ENCODE assay signal across 7 cellular contexts in genomic region chr21:44138039-44138438, GRCh38. TPM values are rescaled to one million over a fixed set of nuclear protein-coding genes. Genes with fewer than 3 reads are reported as not detected.
DNase-seq lines count a peak whose midpoint lies in the region; ATAC-seq, FAIRE-seq and TF ChIP-seq lines count a peak whose summit lies in the region.
"Not testable (repeated sequence)": the region's sequence is repeated elsewhere in the genome, so short reads cannot be mapped to it uniquely, and the experiment has no call there.

No MANE protein-coding gene starts in this region.

- H3K9me3 ChIP-seq in gastrocnemius medialis: not testable (repeated sequence)

- H3K27me3 ChIP-seq in gastrocnemius medialis: not testable (repeated sequence)

- CTCF ChIA-PET in T-cell (lab: Charles Lee): not testable (repeated sequence)

- not testable (repeated sequence) for H3K27ac ChIP-seq in gastrocnemius medialis

- H3K4me3 Mint-ChIP-seq in T-cell; activated T-cell treated with anti-CD3 and anti-CD28 coated beads, Interleukin-2, amount 50 U/mL, for 24 hours: not testable (repeated sequence)

- not testable (repeated sequence) for H3K9me3 Mint-ChIP-seq in T-cell; activated T-cell treated with anti-CD3 and anti-CD28 coated beads, Interleukin-2, amount 50 U/mL, for 24 hours

- H3K27me3 Mint-ChIP-seq in T-cell; activated T-cell treated with anti-CD3 and anti-CD28 coated beads, Interleukin-2, amount 50 U/mL, for 24 hours: not testable (repeated sequence)

- in situ Hi-C loops in gastrocnemius medialis (cut with MboI; ENCODE audit: low sequenced_read_pairs in 4 of 4): not testable (repeated sequence)

- POLR2A ChIA-PET in T-cell (lab: Charles Lee): not testable (repeated sequence)

- not testable (repeated sequence) for DNase-seq in GM18507 (ENCODE audit: extremely low spot score, insufficient read length, low read depth); left colon
- peak in 9 of 34 experiments; percentile 6 to 54 (median 29) for DNase-seq in T-cell
- DNase-seq in activated T-cell treated with anti-CD3 and anti-CD28 coated beads, Interleukin-2, amount 50 U/mL, for 24 hours: peak; percentile 63
- DNase-seq in gastrocnemius medialis: peak in 1 of 2 donors; percentile 52

- H3K27ac Mint-ChIP-seq in T-cell; activated T-cell treated with anti-CD3 and anti-CD28 coated beads, Interleukin-2, amount 50 U/mL, for 24 hours: not testable (repeated sequence)

- H3K4me3 ChIP-seq in gastrocnemius medialis: not testable (repeated sequence)

- intact Hi-C loops in left colon (cut with DNase I, micrococcal nuclease); gastrocnemius medialis (cut with DNase I; ENCODE audit: low total_unique reads): not testable (repeated sequence)

- H3K36me3 Mint-ChIP-seq in T-cell; activated T-cell treated with anti-CD3 and anti-CD28 coated beads, Interleukin-2, amount 50 U/mL, for 24 hours (ENCODE audit: low read depth): not testable (repeated sequence)

- not testable (repeated sequence) for H3K4me1 ChIP-seq in gastrocnemius medialis

- ATAC-seq in HG03175 (IDR thresholded peaks at IDR 0.05; ENCODE audit: unreplicated experiment) (peak; percentile 44), T-cell (replicated peaks in 1 of 4) (peak; percentile 24 to 54 (median 42)), left colon (peak; percentile 80), gastrocnemius medialis (peak; percentile 40 to 55)

- H3K4me1 Mint-ChIP-seq in T-cell; activated T-cell treated with anti-CD3 and anti-CD28 coated beads, Interleukin-2, amount 50 U/mL, for 24 hours (ENCODE audit: low read depth): not testable (repeated sequence)

- TF ChIP-seq CTCF in gastrocnemius medialis (IDR thresholded peaks at IDR 0.05 in 4 of 5, conservative IDR thresholded peaks at IDR 0.05 in 1 of 5): not testable (repeated sequence)

- FAIRE-seq in GM18507 (lab: Jason Lieb, UNC) (peak; percentile 99), colon (lab: Jason Lieb, UNC) (peak; percentile 41)

- not testable (repeated sequence) for H3K36me3 ChIP-seq in gastrocnemius medialis

- TF ChIP-seq POLR2A in gastrocnemius medialis (IDR thresholded peaks at IDR 0.05): not testable (repeated sequence)

RNA-seq across cellular contexts. Expression of gene GATD3, which starts 4.6 kb away (rescaled TPM):
- total RNA-seq in T-cell (10 to 100 TPM; 12.3 to 75.0 (median 21.1) TPM), left colon (10 to 100 TPM; 13.1 to 17.5 TPM), gastrocnemius medialis (10 to 100 TPM in 2 of 4 donors, 1 to 10 TPM in 2; 4.7 to 52.2 (median 10.0) TPM)

RNA-seq across cellular contexts. Expression of gene PWP2, which starts 30.8 kb away (rescaled TPM):
- total RNA-seq in T-cell (10 to 100 TPM in 4 of 5 donors, 1 to 10 TPM in 1; 8.9 to 39.3 (median 12.3) TPM), left colon (1 to 10 TPM; 1.7 to 7.2 TPM), gastrocnemius medialis (10 to 100 TPM in 1 of 4 donors, 1 to 10 TPM in 3; 3.9 to 19.2 (median 7.9) TPM)
